ENCODE assay signal across 9 cellular contexts in genomic region chr22:28112548-28113043, GRCh38.
DNase-seq lines count a peak whose midpoint lies in the region; ATAC-seq and TF ChIP-seq lines count a peak whose summit lies in the region.
"Had no signal": no experiment of that assay in that cellular context is flagged by ENCODE, and none has a peak within 500 bp of the region (broad histone marks: within the 10 kb centered on the region; RNA-seq: fewer than 3 reads in every experiment).

No MANE protein-coding gene starts in this region.

- H4K20me1 ChIP-seq in KMS-11 (ENCODE audit: insufficient read depth) = no peaks in the 10 kb centered on the region

- H2AFZ ChIP-seq in KMS-11 (ENCODE audit: low read depth) = no peak overlapping the region

- H3K4me1 ChIP-seq in KMS-11 (ENCODE audit: low read depth, poor library complexity, severe bottlenecking) (no peaks in the 10 kb centered on the region), vagina (peaks cover 35% of the 10 kb centered on the region)

- no peaks in the 10 kb centered on the region for H3K9me3 ChIP-seq in vagina
- H3K9me3 ChIP-seq: suprapubic skin had no signal

- H3K4me2 ChIP-seq in KMS-11 = no peak overlapping the region

- H3K36me3 Mint-ChIP-seq in CD14-positive monocyte = no peaks in the 10 kb centered on the region

- no peak overlapping the region for H3K4me3 ChIP-seq in KMS-11 (IDR thresholded peaks at IDR 0.05; ENCODE audit: insufficient read depth, low read depth, low read length)
- no peak overlapping the region for H3K4me3 ChIP-seq in vagina
- H3K4me3 ChIP-seq: suprapubic skin had no signal

- no peaks in the 10 kb centered on the region for H3K79me2 ChIP-seq in KMS-11 (ENCODE audit: insufficient read depth, low read depth)

- peaks cover 0 to 2% (median 1%) of the 10 kb centered on the region in 3 donors for H3K27me3 Mint-ChIP-seq in CD14-positive monocyte (ENCODE audit: low read depth in 3 of 3)

- H3K9ac ChIP-seq in KMS-11 = no peak overlapping the region

- no peaks in the 10 kb centered on the region for H3K4me1 Mint-ChIP-seq in CD14-positive monocyte

- H3K27me3 ChIP-seq in KMS-11 (ENCODE audit: insufficient read depth, low read depth) (no peaks in the 10 kb centered on the region), vagina (no peaks in the 10 kb centered on the region)
- H3K27me3 ChIP-seq: suprapubic skin had no signal

- intact Hi-C loops in CD14-positive monocyte (cut with micrococcal nuclease) (no loop called here), vagina (cut with DNase I) (no loop called here)

- peak; percentile 10 for TF ChIP-seq CTCF in CD14-positive monocyte (IDR thresholded peaks at IDR 0.05)
- TF ChIP-seq CTCF in KMS-11 (conservative IDR thresholded peaks at IDR 0.05; ENCODE audit: low read depth, low read length) = peak; percentile 56
- peak in 1 of 3 experiments; percentile 23 for TF ChIP-seq CTCF in vagina (IDR thresholded peaks at IDR 0.05)

- ATAC-seq in activated CD4-positive, CD25-positive, alpha-beta regulatory T cell treated with anti-CD3 and anti-CD28 coated beads, Interleukin-2, amount 50 U/mL, for 24 hours = no peak

- no peaks in the 10 kb centered on the region for H3K9me3 Mint-ChIP-seq in CD14-positive monocyte

- H3K36me3 ChIP-seq in KMS-11 (ENCODE audit: insufficient read depth) = no peaks in the 10 kb centered on the region
- H3K36me3 ChIP-seq in vagina = no peaks in the 10 kb centered on the region
- H3K36me3 ChIP-seq: suprapubic skin had no signal

- H3K27ac ChIP-seq in KMS-11 (no peak overlapping the region), vagina (peak overlapping the region; percentile 25)
- H3K27ac ChIP-seq: suprapubic skin had no signal

- no peak for TF ChIP-seq POLR2A in vagina (IDR thresholded peaks at IDR 0.05)

- no peak overlapping the region for H3K4me3 Mint-ChIP-seq in CD14-positive monocyte

- DNase-seq in CD14-positive monocyte (ENCODE audit: low spot score) (no peak), astrocyte of the hippocampus (ENCODE audit: low read depth, low spot score) (peak; percentile 60), kidney glomerular epithelial cell (lab: John Stamatoyannopoulos, UW) (peak; percentile 64), vagina (ENCODE audit: extremely low spot score in 2 of 2) (no peak), cerebellar nuclear complex (lab: John Stamatoyannopoulos, UW) (no peak)
- DNase-seq in activated effector memory CD4-positive, alpha-beta T cell treated with Interleukin-2 at 50 U/mL for 16 hours = no peak

- no peak overlapping the region for H3K27ac Mint-ChIP-seq in CD14-positive monocyte

Comparison
In these comparisons a context has a peak if more than half of its experiments do, and no peak if none do; other contexts are left out.
1. DNase-seq: peak in astrocyte of the hippocampus (single experiment) and kidney glomerular epithelial cell (single experiment); none in CD14-positive monocyte (single experiment), vagina (0 of 2), activated effector memory CD4-positive, alpha-beta T cell treated with Interleukin-2 at 50 U/mL for 16 hours (single experiment) and cerebellar nuclear complex (0 of 2).